In the genomic region with DNA sequence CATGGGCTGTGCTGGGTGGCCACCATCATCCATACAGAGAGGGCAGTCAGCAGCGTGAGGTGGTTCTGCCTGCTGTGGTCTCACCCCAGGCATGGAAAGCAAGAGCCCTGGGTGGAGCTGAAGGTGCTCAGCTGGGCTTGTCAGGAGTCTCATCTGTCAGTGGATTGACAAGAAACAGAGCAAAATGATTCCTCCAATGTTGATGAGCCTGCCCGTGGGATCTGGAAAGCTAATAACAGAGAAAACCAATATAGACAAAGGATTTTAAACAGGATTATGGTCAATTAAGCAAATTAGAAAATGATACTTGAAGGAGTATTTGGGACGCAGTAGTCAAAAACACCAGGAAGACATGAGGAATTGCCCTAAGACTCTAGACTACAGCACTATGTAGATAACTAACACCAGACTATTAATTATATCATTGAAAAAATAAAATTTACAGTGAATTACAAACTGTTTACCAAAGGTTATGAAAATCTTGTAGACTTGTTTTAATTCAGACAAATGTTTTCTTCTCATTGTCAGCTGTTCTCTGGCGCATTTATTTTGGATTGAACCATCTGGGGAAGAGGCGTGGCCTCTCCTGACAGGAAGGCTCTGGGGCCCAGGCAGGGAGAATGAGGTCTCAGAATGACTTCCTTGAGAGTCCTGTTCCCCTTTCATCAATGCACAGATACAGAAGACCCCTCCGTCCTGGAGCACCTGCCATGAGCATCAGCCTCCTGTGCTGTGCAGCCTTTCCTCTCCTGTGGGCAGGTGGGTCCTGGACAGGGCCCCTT, we compare ENCODE assay signal across 17 cellular contexts.
"Had no signal": no experiment of that assay in that cellular context is flagged by ENCODE, and none has a peak within 500 bp of the region (broad histone marks: within the 10 kb centered on the region; RNA-seq: fewer than 3 reads in every experiment).

No MANE protein-coding gene starts in this region.

- ATAC-seq: right lobe of liver; stimulated activated naive CD8-positive, alpha-beta T cell treated with anti-CD3 and anti-CD28 coated beads, Interleukin-15, Interleukin-2, amounts not matched to agents 100 U/mL and 50 U/mL, for 24 hours had no signal

- H3K36me3 Mint-ChIP-seq: activated CD4-positive, alpha-beta memory T cell treated with anti-CD3 and anti-CD28 coated beads for 36 hours; mesothelial cell of epicardium had no signal

- H3K4me1 ChIP-seq: esophagus muscularis mucosa, psoas muscle, right lobe of liver, transverse colon, vagina had no signal

- H3K27ac Mint-ChIP-seq: activated CD4-positive, alpha-beta memory T cell treated with anti-CD3 and anti-CD28 coated beads for 36 hours; activated T-helper 1 cell treated with anti-CD3 and anti-CD28 coated beads, Interleukin-12 subunit alpha, Interleukin-12 subunit beta, Interleukin-2, Interleukin-4 antibody, amounts not matched to agents 30 ng/mL and 10 ng/mL and 1 ng/mL, durations not matched to agents 14 hours and 24 hours and 36 hours; mesothelial cell of epicardium; T-helper 2 cell treated with Interferon-gamma antibody and Interleukin-4, amounts not matched to agents 5 μg/mL and 100 μg/mL, for 36 hours had no signal

- H3K4me1 Mint-ChIP-seq: mesothelial cell of epicardium, neural crest cell had no signal

- H3K27me3 ChIP-seq: esophagus muscularis mucosa, hepatocyte, right lobe of liver, transverse colon, vagina had no signal

- DNase-seq: activated CD4-positive, alpha-beta memory T cell treated with anti-CD3 and anti-CD28 coated beads for 36 hours; aorta; cortex of kidney; effector CD4-positive, alpha-beta T cell; psoas muscle; right lobe of liver; stimulated activated naive CD8-positive, alpha-beta T cell treated with anti-CD3 and anti-CD28 coated beads, Interleukin-15, Interleukin-2, amounts not matched to agents 100 U/mL and 50 U/mL, for 24 hours; transverse colon had no signal

- H3K4me2 ChIP-seq: hepatocyte, smooth muscle cell had no signal

- H3K27me3 Mint-ChIP-seq: activated CD4-positive, alpha-beta memory T cell treated with anti-CD3 and anti-CD28 coated beads for 36 hours had no signal

- H3K4me3 ChIP-seq: esophagus muscularis mucosa, hepatocyte, lung, psoas muscle, right lobe of liver, smooth muscle cell, transverse colon, vagina had no signal

- H3K27ac ChIP-seq: esophagus muscularis mucosa, hepatocyte, psoas muscle, right lobe of liver, transverse colon, vagina had no signal

- H3K36me3 ChIP-seq: esophagus muscularis mucosa, right lobe of liver, transverse colon, vagina had no signal

- H3K9me3 Mint-ChIP-seq: activated CD4-positive, alpha-beta memory T cell treated with anti-CD3 and anti-CD28 coated beads for 36 hours; activated T-helper 1 cell treated with anti-CD3 and anti-CD28 coated beads, Interleukin-12 subunit alpha, Interleukin-12 subunit beta, Interleukin-2, Interleukin-4 antibody, amounts not matched to agents 30 ng/mL and 10 ng/mL and 1 ng/mL, durations not matched to agents 14 hours and 24 hours and 36 hours; mesothelial cell of epicardium; T-helper 2 cell treated with Interferon-gamma antibody and Interleukin-4, amounts not matched to agents 5 μg/mL and 100 μg/mL, for 36 hours had no signal

- H3K4me3 Mint-ChIP-seq: activated CD4-positive, alpha-beta memory T cell treated with anti-CD3 and anti-CD28 coated beads for 36 hours; activated T-helper 1 cell treated with anti-CD3 and anti-CD28 coated beads, Interleukin-12 subunit alpha, Interleukin-12 subunit beta, Interleukin-2, Interleukin-4 antibody, amounts not matched to agents 30 ng/mL and 10 ng/mL and 1 ng/mL, durations not matched to agents 14 hours and 24 hours and 36 hours; mesothelial cell of epicardium; neural crest cell; T-helper 2 cell treated with Interferon-gamma antibody and Interleukin-4, amounts not matched to agents 5 μg/mL and 100 μg/mL, for 36 hours had no signal

- H3K9me3 ChIP-seq: esophagus muscularis mucosa, psoas muscle, right lobe of liver, transverse colon, vagina had no signal
